21 cellular contexts compared by ENCODE assay signal in the genomic region with DNA sequence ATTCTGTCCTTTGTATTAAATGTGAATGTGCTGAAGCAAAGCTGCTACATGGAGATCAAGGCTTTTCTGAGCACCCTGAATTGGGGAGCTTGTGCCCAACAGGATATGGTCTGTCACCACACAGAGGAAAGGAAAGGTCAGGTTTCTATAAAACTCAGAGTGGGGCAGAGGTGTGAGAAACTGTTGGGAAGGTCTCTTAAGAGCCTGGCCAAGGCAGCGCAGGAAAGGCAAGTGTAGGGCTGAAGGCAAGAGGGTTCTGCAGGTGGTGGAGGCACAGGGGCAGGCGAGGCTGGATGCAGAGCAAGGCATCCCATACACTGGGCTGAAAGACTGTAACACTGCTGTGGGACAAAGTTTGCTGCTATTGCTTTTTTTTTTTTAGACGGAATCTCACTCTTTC. TPM values are rescaled to one million over a fixed set of nuclear protein-coding genes. Genes with fewer than 3 reads are reported as not detected.
DNase-seq lines count a peak whose midpoint lies in the region; ATAC-seq and TF ChIP-seq lines count a peak whose summit lies in the region.
"Had no signal": no experiment of that assay in that cellular context is flagged by ENCODE, and none has a peak within 500 bp of the region (broad histone marks: within the 10 kb centered on the region; RNA-seq: fewer than 3 reads in every experiment).

No MANE protein-coding gene starts in this region.

- TF ChIP-seq CTCF in GM12865 (IDR thresholded peaks at IDR 0.05; ENCODE audit: insufficient read depth, low read depth, low read length, missing control alignments) = no peak
- TF ChIP-seq CTCF in osteoblast (IDR thresholded peaks at IDR 0.05; ENCODE audit: extremely low read depth, low read depth, low read length) = no peak

- no peak overlapping the region for H3K27ac ChIP-seq in osteoblast (ENCODE audit: low read depth, low read length)
- H3K27ac ChIP-seq: KMS-11 had no signal

- H2AFZ ChIP-seq in osteoblast (ENCODE audit: low read length) = no peak overlapping the region

- no peak overlapping the region for H3K4me2 ChIP-seq in osteoblast (ENCODE audit: insufficient read depth, low read length)
- H3K4me2 ChIP-seq: KMS-11 had no signal

- no peaks in the 10 kb centered on the region for H3K4me1 ChIP-seq in osteoblast (ENCODE audit: insufficient read depth, low read length)

- H3K4me3 ChIP-seq in GM12865 (ENCODE audit: low read depth, low read length) (no peak overlapping the region), osteoblast (ENCODE audit: insufficient read depth, low read length) (no peak overlapping the region)

- DNase-seq in GM12865 (ENCODE audit: low read depth) (peak; percentile 7), osteoblast (ENCODE audit: insufficient read length, low spot score, missing footprints) (no peak), DMS 273 (lab: John Stamatoyannopoulos, UW; ENCODE audit: unreplicated experiment) (no peak), NCI-H146 treated with DMSO at 0.1 percent for 48 hours (lab: John Stamatoyannopoulos, UW; ENCODE audit: unreplicated experiment) (no peak)
- peak; percentile 29 for DNase-seq in activated naive CD8-positive, alpha-beta T cell treated with anti-CD3 and anti-CD28 coated beads for 36 hours
- peak; percentile 60 for DNase-seq in natural killer cell treated with Interleukin-12 subunit alpha and Interleukin-12 subunit beta and Interleukin-15 and Interleukin-18, amount 100 ng/mL, for 72 hours (ENCODE audit: low spot score)
- DNase-seq: ACHN, AML-193, COR-L47, DMS153, EL, H9, NCI-H1048, NCI-H1436 treated with DMSO at 0.1 percent for 48 hours, NCI-H2081, NCI-H524 treated with DMSO at 0.1 percent for 48 hours, RPMI8226 had no signal

- H3K27ac Mint-ChIP-seq in T-helper 1 cell treated with Interleukin-12 subunit alpha and Interleukin-12 subunit beta and Interleukin-4 antibody, amounts not matched to agents 30 μg/mL and 1 μg/mL, for 36 hours = peak overlapping the region; percentile 86
- H3K27ac Mint-ChIP-seq in activated naive CD8-positive, alpha-beta T cell treated with anti-CD3 and anti-CD28 coated beads for 36 hours = peak overlapping the region; percentile 23
- peak overlapping the region; percentile 15 to 45 for H3K27ac Mint-ChIP-seq in natural killer cell treated with Interleukin-12 subunit alpha and Interleukin-12 subunit beta and Interleukin-15 and Interleukin-18, amount 100 ng/mL, for 72 hours
- H3K27ac Mint-ChIP-seq: CD14-positive monocyte, H9 had no signal

- H3K9me3 ChIP-seq in osteoblast (ENCODE audit: low read depth, low read length) = no peaks in the 10 kb centered on the region

- peak; percentile 68 to 75 for ATAC-seq in natural killer cell treated with Interleukin-12 subunit alpha and Interleukin-12 subunit beta and Interleukin-15 and Interleukin-18, amount 100 ng/mL, for 72 hours

- peaks cover 10% of the 10 kb centered on the region for H3K27me3 ChIP-seq in osteoblast (ENCODE audit: insufficient read depth, low read length)

- H3K4me3 Mint-ChIP-seq in T-helper 1 cell treated with Interleukin-12 subunit alpha and Interleukin-12 subunit beta and Interleukin-4 antibody, amounts not matched to agents 30 μg/mL and 1 μg/mL, for 36 hours = peak overlapping the region; percentile 54
- peak overlapping the region; percentile 6 for H3K4me3 Mint-ChIP-seq in activated naive CD8-positive, alpha-beta T cell treated with anti-CD3 and anti-CD28 coated beads for 36 hours
- peak overlapping the region; percentile 71 for H3K4me3 Mint-ChIP-seq in natural killer cell treated with Interleukin-12 subunit alpha and Interleukin-12 subunit beta and Interleukin-15 and Interleukin-18, amount 100 ng/mL, for 72 hours
- H3K4me3 Mint-ChIP-seq: H9 had no signal

- peaks cover 11% of the 10 kb centered on the region for H3K36me3 Mint-ChIP-seq in T-helper 1 cell treated with Interleukin-12 subunit alpha and Interleukin-12 subunit beta and Interleukin-4 antibody, amounts not matched to agents 30 μg/mL and 1 μg/mL, for 36 hours (ENCODE audit: low read depth)
- no peaks in the 10 kb centered on the region for H3K36me3 Mint-ChIP-seq in activated naive CD8-positive, alpha-beta T cell treated with anti-CD3 and anti-CD28 coated beads for 36 hours
- no peaks in the 10 kb centered on the region for H3K36me3 Mint-ChIP-seq in natural killer cell treated with Interleukin-12 subunit alpha and Interleukin-12 subunit beta and Interleukin-15 and Interleukin-18, amount 100 ng/mL, for 72 hours
- H3K36me3 Mint-ChIP-seq: CD14-positive monocyte had no signal

- no peaks in the 10 kb centered on the region for H3K79me2 ChIP-seq in osteoblast (ENCODE audit: insufficient read depth, low read length)

- H3K4me1 Mint-ChIP-seq in T-helper 1 cell treated with Interleukin-12 subunit alpha and Interleukin-12 subunit beta and Interleukin-4 antibody, amounts not matched to agents 30 μg/mL and 1 μg/mL, for 36 hours (ENCODE audit: low read depth) = peaks cover 53% of the 10 kb centered on the region
- peaks cover 16% of the 10 kb centered on the region for H3K4me1 Mint-ChIP-seq in activated naive CD8-positive, alpha-beta T cell treated with anti-CD3 and anti-CD28 coated beads for 36 hours
- peaks cover 65 to 66% of the 10 kb centered on the region in 2 donors for H3K4me1 Mint-ChIP-seq in natural killer cell treated with Interleukin-12 subunit alpha and Interleukin-12 subunit beta and Interleukin-15 and Interleukin-18, amount 100 ng/mL, for 72 hours (ENCODE audit: low read depth in 2 of 2)

- peaks cover 10% of the 10 kb centered on the region for H3K9me3 Mint-ChIP-seq in T-helper 1 cell treated with Interleukin-12 subunit alpha and Interleukin-12 subunit beta and Interleukin-4 antibody, amounts not matched to agents 30 μg/mL and 1 μg/mL, for 36 hours
- peaks cover 3% of the 10 kb centered on the region for H3K9me3 Mint-ChIP-seq in activated naive CD8-positive, alpha-beta T cell treated with anti-CD3 and anti-CD28 coated beads for 36 hours
- no peaks in the 10 kb centered on the region for H3K9me3 Mint-ChIP-seq in natural killer cell treated with Interleukin-12 subunit alpha and Interleukin-12 subunit beta and Interleukin-15 and Interleukin-18, amount 100 ng/mL, for 72 hours

- H3K36me3 ChIP-seq in osteoblast (ENCODE audit: insufficient read depth, low read length) = no peaks in the 10 kb centered on the region

- no peaks in the 10 kb centered on the region for H4K20me1 ChIP-seq in osteoblast (ENCODE audit: insufficient read depth, low read length)

- H3K27me3 Mint-ChIP-seq in T-helper 1 cell treated with Interleukin-12 subunit alpha and Interleukin-12 subunit beta and Interleukin-4 antibody, amounts not matched to agents 30 μg/mL and 1 μg/mL, for 36 hours (ENCODE audit: low read depth) = peaks cover 4% of the 10 kb centered on the region
- peaks cover 22% of the 10 kb centered on the region for H3K27me3 Mint-ChIP-seq in activated naive CD8-positive, alpha-beta T cell treated with anti-CD3 and anti-CD28 coated beads for 36 hours
- H3K27me3 Mint-ChIP-seq in natural killer cell treated with Interleukin-12 subunit alpha and Interleukin-12 subunit beta and Interleukin-15 and Interleukin-18, amount 100 ng/mL, for 72 hours = no peaks in the 10 kb centered on the region

RNA-seq across cellular contexts. Expression of a gene that starts 8.1 kb away (rescaled TPM):
- total RNA-seq in activated naive CD8-positive, alpha-beta T cell treated with anti-CD3 and anti-CD28 coated beads for 36 hours = not detected
- not detected for total RNA-seq in natural killer cell treated with Interleukin-12 subunit alpha and Interleukin-12 subunit beta and Interleukin-15 and Interleukin-18, amount 100 ng/mL, for 72 hours
- not detected in 2 replicates for total RNA-seq in osteoblast
- total RNA-seq: H9, MCF 10A had no signal

RNA-seq across cellular contexts. Expression of a gene that starts 22.6 kb away (rescaled TPM):
- total RNA-seq in activated naive CD8-positive, alpha-beta T cell treated with anti-CD3 and anti-CD28 coated beads for 36 hours = under 1 TPM in 1 of 2 experiments, not detected in 1; 0.12 TPM
- total RNA-seq in natural killer cell treated with Interleukin-12 subunit alpha and Interleukin-12 subunit beta and Interleukin-15 and Interleukin-18, amount 100 ng/mL, for 72 hours = under 1 TPM in 1 of 2 donors, not detected in 1; 0.17 TPM
- 1.1 and 1.2 TPM in 2 replicates for total RNA-seq in osteoblast

RNA-seq across cellular contexts. Expression of a gene that starts 26.9 kb away (rescaled TPM):
- total RNA-seq in activated naive CD8-positive, alpha-beta T cell treated with anti-CD3 and anti-CD28 coated beads for 36 hours = not detected
- under 1 TPM in 1 of 2 donors, not detected in 1; 0.47 TPM for total RNA-seq in natural killer cell treated with Interleukin-12 subunit alpha and Interleukin-12 subunit beta and Interleukin-15 and Interleukin-18, amount 100 ng/mL, for 72 hours
- total RNA-seq in osteoblast = not detected in 2 replicates
- total RNA-seq: H9, MCF 10A had no signal

RNA-seq across cellular contexts. Expression of a gene that starts 39.3 kb away (rescaled TPM):
- 10 to 100 TPM; 13.7 to 14.3 TPM for total RNA-seq in activated naive CD8-positive, alpha-beta T cell treated with anti-CD3 and anti-CD28 coated beads for 36 hours
- 10 to 100 TPM; 31.6 to 36.0 TPM for total RNA-seq in natural killer cell treated with Interleukin-12 subunit alpha and Interleukin-12 subunit beta and Interleukin-15 and Interleukin-18, amount 100 ng/mL, for 72 hours
- total RNA-seq in osteoblast = 10.6 and 12.7 TPM in 2 replicates

RNA-seq across cellular contexts. Expression of a gene that starts 51.9 kb away (rescaled TPM):
- total RNA-seq in activated naive CD8-positive, alpha-beta T cell treated with anti-CD3 and anti-CD28 coated beads for 36 hours = under 1 TPM; 0.32 to 0.49 TPM
- under 1 TPM; 0.55 to 0.75 TPM for total RNA-seq in natural killer cell treated with Interleukin-12 subunit alpha and Interleukin-12 subunit beta and Interleukin-15 and Interleukin-18, amount 100 ng/mL, for 72 hours
- total RNA-seq in osteoblast = 60.1 and 70.4 TPM in 2 replicates

Comparison
In these comparisons a context has a peak if more than half of its experiments do, and no peak if none do; other contexts are left out.
1. DNase-seq: peak in GM12865 (single experiment), activated naive CD8-positive, alpha-beta T cell treated with anti-CD3 and anti-CD28 coated beads for 36 hours (single experiment) and natural killer cell treated with Interleukin-12 subunit alpha and Interleukin-12 subunit beta and Interleukin-15 and Interleukin-18, amount 100 ng/mL, for 72 hours (single experiment); none in osteoblast (single experiment), DMS 273 (single experiment) and NCI-H146 treated with DMSO at 0.1 percent for 48 hours (single experiment).
2. H3K27ac Mint-ChIP-seq: peak in every context shown above with its lines; median percentile 86 in T-helper 1 cell treated with Interleukin-12 subunit alpha and Interleukin-12 subunit beta and Interleukin-4 antibody, amounts not matched to agents 30 μg/mL and 1 μg/mL, for 36 hours; 30 in natural killer cell treated with Interleukin-12 subunit alpha and Interleukin-12 subunit beta and Interleukin-15 and Interleukin-18, amount 100 ng/mL, for 72 hours; 23 in activated naive CD8-positive, alpha-beta T cell treated with anti-CD3 and anti-CD28 coated beads for 36 hours.
3. H3K4me3 Mint-ChIP-seq: peak in every context shown above with its lines; median percentile 71 in natural killer cell treated with Interleukin-12 subunit alpha and Interleukin-12 subunit beta and Interleukin-15 and Interleukin-18, amount 100 ng/mL, for 72 hours; 54 in T-helper 1 cell treated with Interleukin-12 subunit alpha and Interleukin-12 subunit beta and Interleukin-4 antibody, amounts not matched to agents 30 μg/mL and 1 μg/mL, for 36 hours; 6 in activated naive CD8-positive, alpha-beta T cell treated with anti-CD3 and anti-CD28 coated beads for 36 hours.